Comparison of ENCODE assay signal across 1 cellular context in genomic region chr14:93115069-93115919, GRCh38.
TF ChIP-seq lines count a peak whose summit lies in the region.

No MANE protein-coding gene starts in this region.

TF ChIP-seq in H1, 55 proteins besides CTCF, POLR2A, EP300 and RAD21 (continued from another document):
- TF ChIP-seq ATF2 (IDR thresholded peaks at IDR 0.05; ENCODE audit: low read length), result no peak
- no peak for TF ChIP-seq KDM5A (IDR thresholded peaks at IDR 0.05; ENCODE audit: low read length)
- TF ChIP-seq FOSL1 (IDR thresholded peaks at IDR 0.05; ENCODE audit: insufficient read depth, low read depth, low read length), result no peak
- TF ChIP-seq SIX5 (IDR thresholded peaks at IDR 0.05; ENCODE audit: low read depth, low read length), result no peak
- TF ChIP-seq JUND (IDR thresholded peaks at IDR 0.05; ENCODE audit: low read length), result no peak
- TF ChIP-seq CEBPB (IDR thresholded peaks at IDR 0.05; ENCODE audit: low read depth, low read length), result no peak
- TF ChIP-seq KDM1A (IDR thresholded peaks at IDR 0.05; ENCODE audit: borderline replicate concordance, low read length), result no peak
- no peak for TF ChIP-seq BRCA1 (IDR thresholded peaks at IDR 0.05; ENCODE audit: low read depth, low read length)
- TF ChIP-seq TCF12 (IDR thresholded peaks at IDR 0.05; ENCODE audit: low read depth, low read length), result no peak
- peak; percentile 80; the same call in 1 of the 2 replicates for TF ChIP-seq RBBP5 (IDR thresholded peaks at IDR 0.05; ENCODE audit: borderline replicate concordance, low read depth, low read length)
- no peak for TF ChIP-seq ATF3 (IDR thresholded peaks at IDR 0.05; ENCODE audit: insufficient read depth, low read depth, low read length)
- peak; percentile 53 for TF ChIP-seq EGR1 (IDR thresholded peaks at IDR 0.05; ENCODE audit: borderline replicate concordance, low read depth, low read length)
- 0 out of 2 replicates have a peak, but pooled peaks have one; percentile 6 for TF ChIP-seq MAX (IDR thresholded peaks at IDR 0.05)
- TF ChIP-seq CHD1 (IDR thresholded peaks at IDR 0.05; ENCODE audit: low read depth, low read length), result no peak
- TF ChIP-seq YY1 (IDR thresholded peaks at IDR 0.05; ENCODE audit: low read depth, low read length), result no peak
- no peak for TF ChIP-seq HDAC6 (IDR thresholded peaks at IDR 0.05; ENCODE audit: low read depth, low read length)
- no peak for TF ChIP-seq RNF2 (IDR thresholded peaks at IDR 0.05; ENCODE audit: borderline replicate concordance, low read depth, low read length, missing control alignments, poor library complexity, severe bottlenecking)
- no peak for TF ChIP-seq JUN (IDR thresholded peaks at IDR 0.05; ENCODE audit: low read depth, low read length)
- TF ChIP-seq NRF1 (IDR thresholded peaks at IDR 0.05; ENCODE audit: low read depth, low read length), result no peak
- TF ChIP-seq SRF (IDR thresholded peaks at IDR 0.05; ENCODE audit: low read depth, low read length), result no peak
- no peak for TF ChIP-seq EZH2 (IDR thresholded peaks at IDR 0.05; ENCODE audit: low read depth, low read length, severe bottlenecking)
- TF ChIP-seq HDAC2 (IDR thresholded peaks at IDR 0.05; ENCODE audit: borderline replicate concordance in 1 of 2, low read depth in 2 of 2, low read length in 2 of 2), result peak in 1 of 2 experiments; percentile 57; a peak in 1 of 4 replicates
- TF ChIP-seq CREB1 (IDR thresholded peaks at IDR 0.05), result no peak
- TF ChIP-seq TAF1 (IDR thresholded peaks at IDR 0.05; ENCODE audit: low read depth, low read length), result peak; percentile 25
- TF ChIP-seq POLR2AphosphoS5 (IDR thresholded peaks at IDR 0.05; ENCODE audit: low read depth, low read length), result peak; percentile 17; the same call in 1 of the 2 replicates
- no peak for TF ChIP-seq TAF7 (optimal IDR thresholded peaks at IDR 0.05; ENCODE audit: borderline replicate concordance, low read depth, low read length)
- no peak for TF ChIP-seq RFX5 (IDR thresholded peaks at IDR 0.05; ENCODE audit: borderline replicate concordance, low read depth, low read length)
- TF ChIP-seq GABPA (IDR thresholded peaks at IDR 0.05; ENCODE audit: borderline replicate concordance, insufficient read depth, low read length), result no peak
- TF ChIP-seq USF2 (IDR thresholded peaks at IDR 0.05; ENCODE audit: low read length), result no peak
- no peak for TF ChIP-seq CBX8 (IDR thresholded peaks at IDR 0.05; ENCODE audit: borderline replicate concordance, low read depth, low read length)
- TF ChIP-seq SP1 (IDR thresholded peaks at IDR 0.05; ENCODE audit: low read depth, low read length), result no peak
- no peak for TF ChIP-seq SIN3A (conservative IDR thresholded peaks at IDR 0.05 in 1 of 2, IDR thresholded peaks at IDR 0.05 in 1 of 2; ENCODE audit: low read depth in 1 of 2, low read length in 2 of 2)
- TF ChIP-seq KDM4A (IDR thresholded peaks at IDR 0.05; ENCODE audit: low read depth, low read length, severe bottlenecking), result peak; percentile 74
- TF ChIP-seq E2F6 (IDR thresholded peaks at IDR 0.05), result no peak
TF ChIP-seq in H1: peak in this region for 8.
